In the genomic region with DNA sequence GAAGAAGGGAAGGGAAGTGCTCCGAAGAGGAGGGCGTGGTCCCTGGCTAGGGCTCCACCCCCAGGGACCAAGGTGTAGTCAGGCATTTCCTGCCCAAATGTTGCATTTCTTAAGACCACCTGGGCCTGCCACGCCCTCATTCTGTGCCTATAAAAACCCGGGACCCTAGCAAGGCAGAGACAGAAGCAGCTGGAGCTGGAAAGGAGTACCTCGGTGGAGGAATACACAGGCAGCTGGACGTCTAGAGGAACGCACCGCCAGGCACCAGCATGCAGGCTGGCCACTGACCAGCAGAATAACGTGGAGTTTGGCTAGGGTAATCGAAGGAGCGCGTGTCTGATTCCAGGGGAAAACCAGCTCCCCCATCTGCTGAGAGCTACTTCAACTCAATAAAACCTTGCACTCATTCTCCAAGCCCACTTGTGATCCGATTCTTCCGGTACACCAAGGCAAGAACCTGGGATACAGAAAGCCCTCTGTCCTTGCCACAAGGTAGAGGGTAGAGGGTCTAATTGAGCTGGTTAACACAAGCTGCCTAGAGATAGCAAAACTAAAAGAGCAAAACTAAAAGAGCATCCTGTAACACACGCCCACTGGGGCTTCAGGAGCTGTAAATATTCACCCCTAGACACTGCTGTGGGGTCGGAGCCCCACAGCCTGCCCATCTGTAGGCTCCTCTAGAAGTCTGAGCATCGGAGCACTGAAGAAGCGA, we compare ENCODE assay signal across 1 cellular context.
TF ChIP-seq lines count a peak whose summit lies in the region.

No MANE protein-coding gene starts in this region.

TF ChIP-seq in HepG2, 621 proteins besides CTCF, POLR2A, EP300 and RAD21 (continued from another document and continues in another):
- TF ChIP-seq ZFP36L2 (CRISPR knock-in tag; IDR thresholded peaks at IDR 0.05) (peak; percentile 75; the same call in 1 of the 2 replicates), ZNF484 (CRISPR knock-in tag; IDR thresholded peaks at IDR 0.05; ENCODE audit: borderline replicate concordance, low read depth) (no peak), CCAR2 (optimal IDR thresholded peaks at IDR 0.05; ENCODE audit: low read depth, low read length) (no peak), SRY (CRISPR knock-in tag; IDR thresholded peaks at IDR 0.05) (no peak), ZSCAN9 (CRISPR knock-in tag; IDR thresholded peaks at IDR 0.05; ENCODE audit: borderline replicate concordance) (0 out of 2 replicates have a peak, but pooled peaks have one; percentile 70), NONO (IDR thresholded peaks at IDR 0.05) (no peak), NONO (CRISPR knock-in tag; conservative IDR thresholded peaks at IDR 0.05) (peak; percentile 50; the same call in 1 of the 2 replicates), ZFP62 (CRISPR knock-in tag; IDR thresholded peaks at IDR 0.05) (no peak), FOXA3 (CRISPR knock-in tag; IDR thresholded peaks at IDR 0.05) (no peak), NR2F2 (IDR thresholded peaks at IDR 0.05; ENCODE audit: borderline replicate concordance, low read depth) (no peak), ZNF33A (CRISPR knock-in tag; IDR thresholded peaks at IDR 0.05; ENCODE audit: borderline replicate concordance) (no peak), NAIF1 (CRISPR knock-in tag; IDR thresholded peaks at IDR 0.05; ENCODE audit: borderline replicate concordance) (no peak), PITX1 (CRISPR knock-in tag; IDR thresholded peaks at IDR 0.05) (peak; percentile 50; the same call in 1 of the 2 replicates), HOXA3 (CRISPR knock-in tag; IDR thresholded peaks at IDR 0.05) (peak; percentile 44), RFX1 (IDR thresholded peaks at IDR 0.05) (no peak), ZNF792 (CRISPR knock-in tag; IDR thresholded peaks at IDR 0.05) (no peak), HMG20A (CRISPR knock-in tag; IDR thresholded peaks at IDR 0.05; ENCODE audit: borderline replicate concordance) (peak; percentile 41; the same call in 1 of the 2 replicates), MZF1 (CRISPR knock-in tag; IDR thresholded peaks at IDR 0.05; ENCODE audit: borderline replicate concordance) (0 out of 2 replicates have a peak, but pooled peaks have one; percentile 25), NFRKB (IDR thresholded peaks at IDR 0.05) (no peak), SRF (IDR thresholded peaks at IDR 0.05; ENCODE audit: low read depth, low read length) (no peak), ZNF891 (CRISPR knock-in tag; IDR thresholded peaks at IDR 0.05) (peak; percentile 96), ZNF101 (CRISPR knock-in tag; IDR thresholded peaks at IDR 0.05; ENCODE audit: borderline replicate concordance, low read depth) (no peak), ZNF644 (CRISPR knock-in tag; IDR thresholded peaks at IDR 0.05; ENCODE audit: low read depth) (0 out of 2 replicates have a peak, but pooled peaks have one; percentile 41), NRL (CRISPR knock-in tag; IDR thresholded peaks at IDR 0.05; ENCODE audit: borderline replicate concordance) (peak; percentile 91), ZIK1 (CRISPR knock-in tag; IDR thresholded peaks at IDR 0.05; ENCODE audit: borderline replicate concordance, low read depth) (peak; percentile 57; the same call in 1 of the 2 replicates), ZZZ3 (CRISPR knock-in tag; IDR thresholded peaks at IDR 0.05; ENCODE audit: borderline replicate concordance) (no peak; the same call in 1 of the 2 replicates), ZBTB20 (CRISPR knock-in tag; IDR thresholded peaks at IDR 0.05; ENCODE audit: borderline replicate concordance, low read depth) (0 out of 2 replicates have a peak, but pooled peaks have one; percentile 25), ZNF367 (CRISPR knock-in tag; IDR thresholded peaks at IDR 0.05; ENCODE audit: borderline replicate concordance) (no peak), SMARCE1 (IDR thresholded peaks at IDR 0.05; ENCODE audit: borderline replicate concordance) (no peak), ZNF598 (CRISPR knock-in tag; IDR thresholded peaks at IDR 0.05; ENCODE audit: borderline replicate concordance) (peak; percentile 97; the same call in 1 of the 2 replicates), U2AF1 (optimal IDR thresholded peaks at IDR 0.05; ENCODE audit: low read depth, low read length) (no peak), SP5 (CRISPR knock-in tag; IDR thresholded peaks at IDR 0.05; ENCODE audit: borderline replicate concordance, low read depth) (peak; percentile 92)
- TF ChIP-seq, protein P1, sequence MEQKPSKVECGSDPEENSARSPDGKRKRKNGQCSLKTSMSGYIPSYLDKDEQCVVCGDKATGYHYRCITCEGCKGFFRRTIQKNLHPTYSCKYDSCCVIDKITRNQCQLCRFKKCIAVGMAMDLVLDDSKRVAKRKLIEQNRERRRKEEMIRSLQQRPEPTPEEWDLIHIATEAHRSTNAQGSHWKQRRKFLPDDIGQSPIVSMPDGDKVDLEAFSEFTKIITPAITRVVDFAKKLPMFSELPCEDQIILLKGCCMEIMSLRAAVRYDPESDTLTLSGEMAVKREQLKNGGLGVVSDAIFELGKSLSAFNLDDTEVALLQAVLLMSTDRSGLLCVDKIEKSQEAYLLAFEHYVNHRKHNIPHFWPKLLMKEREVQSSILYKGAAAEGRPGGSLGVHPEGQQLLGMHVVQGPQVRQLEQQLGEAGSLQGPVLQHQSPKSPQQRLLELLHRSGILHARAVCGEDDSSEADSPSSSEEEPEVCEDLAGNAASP (CRISPR knock-in tag; IDR thresholded peaks at IDR 0.05; ENCODE audit: borderline replicate concordance), result no peak
- TF ChIP-seq, protein P2, sequence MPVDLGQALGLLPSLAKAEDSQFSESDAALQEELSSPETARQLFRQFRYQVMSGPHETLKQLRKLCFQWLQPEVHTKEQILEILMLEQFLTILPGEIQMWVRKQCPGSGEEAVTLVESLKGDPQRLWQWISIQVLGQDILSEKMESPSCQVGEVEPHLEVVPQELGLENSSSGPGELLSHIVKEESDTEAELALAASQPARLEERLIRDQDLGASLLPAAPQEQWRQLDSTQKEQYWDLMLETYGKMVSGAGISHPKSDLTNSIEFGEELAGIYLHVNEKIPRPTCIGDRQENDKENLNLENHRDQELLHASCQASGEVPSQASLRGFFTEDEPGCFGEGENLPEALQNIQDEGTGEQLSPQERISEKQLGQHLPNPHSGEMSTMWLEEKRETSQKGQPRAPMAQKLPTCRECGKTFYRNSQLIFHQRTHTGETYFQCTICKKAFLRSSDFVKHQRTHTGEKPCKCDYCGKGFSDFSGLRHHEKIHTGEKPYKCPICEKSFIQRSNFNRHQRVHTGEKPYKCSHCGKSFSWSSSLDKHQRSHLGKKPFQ (CRISPR knock-in tag; IDR thresholded peaks at IDR 0.05; ENCODE audit: insufficient replicate concordance), result peak; percentile 44
- TF ChIP-seq, protein P3, sequence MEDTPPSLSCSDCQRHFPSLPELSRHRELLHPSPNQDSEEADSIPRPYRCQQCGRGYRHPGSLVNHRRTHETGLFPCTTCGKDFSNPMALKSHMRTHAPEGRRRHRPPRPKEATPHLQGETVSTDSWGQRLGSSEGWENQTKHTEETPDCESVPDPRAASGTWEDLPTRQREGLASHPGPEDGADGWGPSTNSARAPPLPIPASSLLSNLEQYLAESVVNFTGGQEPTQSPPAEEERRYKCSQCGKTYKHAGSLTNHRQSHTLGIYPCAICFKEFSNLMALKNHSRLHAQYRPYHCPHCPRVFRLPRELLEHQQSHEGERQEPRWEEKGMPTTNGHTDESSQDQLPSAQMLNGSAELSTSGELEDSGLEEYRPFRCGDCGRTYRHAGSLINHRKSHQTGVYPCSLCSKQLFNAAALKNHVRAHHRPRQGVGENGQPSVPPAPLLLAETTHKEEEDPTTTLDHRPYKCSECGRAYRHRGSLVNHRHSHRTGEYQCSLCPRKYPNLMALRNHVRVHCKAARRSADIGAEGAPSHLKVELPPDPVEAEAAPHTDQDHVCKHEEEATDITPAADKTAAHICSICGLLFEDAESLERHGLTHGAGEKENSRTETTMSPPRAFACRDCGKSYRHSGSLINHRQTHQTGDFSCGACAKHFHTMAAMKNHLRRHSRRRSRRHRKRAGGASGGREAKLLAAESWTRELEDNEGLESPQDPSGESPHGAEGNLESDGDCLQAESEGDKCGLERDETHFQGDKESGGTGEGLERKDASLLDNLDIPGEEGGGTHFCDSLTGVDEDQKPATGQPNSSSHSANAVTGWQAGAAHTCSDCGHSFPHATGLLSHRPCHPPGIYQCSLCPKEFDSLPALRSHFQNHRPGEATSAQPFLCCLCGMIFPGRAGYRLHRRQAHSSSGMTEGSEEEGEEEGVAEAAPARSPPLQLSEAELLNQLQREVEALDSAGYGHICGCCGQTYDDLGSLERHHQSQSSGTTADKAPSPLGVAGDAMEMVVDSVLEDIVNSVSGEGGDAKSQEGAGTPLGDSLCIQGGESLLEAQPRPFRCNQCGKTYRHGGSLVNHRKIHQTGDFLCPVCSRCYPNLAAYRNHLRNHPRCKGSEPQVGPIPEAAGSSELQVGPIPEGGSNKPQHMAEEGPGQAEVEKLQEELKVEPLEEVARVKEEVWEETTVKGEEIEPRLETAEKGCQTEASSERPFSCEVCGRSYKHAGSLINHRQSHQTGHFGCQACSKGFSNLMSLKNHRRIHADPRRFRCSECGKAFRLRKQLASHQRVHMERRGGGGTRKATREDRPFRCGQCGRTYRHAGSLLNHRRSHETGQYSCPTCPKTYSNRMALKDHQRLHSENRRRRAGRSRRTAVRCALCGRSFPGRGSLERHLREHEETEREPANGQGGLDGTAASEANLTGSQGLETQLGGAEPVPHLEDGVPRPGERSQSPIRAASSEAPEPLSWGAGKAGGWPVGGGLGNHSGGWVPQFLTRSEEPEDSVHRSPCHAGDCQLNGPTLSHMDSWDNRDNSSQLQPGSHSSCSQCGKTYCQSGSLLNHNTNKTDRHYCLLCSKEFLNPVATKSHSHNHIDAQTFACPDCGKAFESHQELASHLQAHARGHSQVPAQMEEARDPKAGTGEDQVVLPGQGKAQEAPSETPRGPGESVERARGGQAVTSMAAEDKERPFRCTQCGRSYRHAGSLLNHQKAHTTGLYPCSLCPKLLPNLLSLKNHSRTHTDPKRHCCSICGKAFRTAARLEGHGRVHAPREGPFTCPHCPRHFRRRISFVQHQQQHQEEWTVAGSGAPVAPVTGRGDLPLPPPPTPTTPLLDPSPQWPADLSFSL (CRISPR knock-in tag; IDR thresholded peaks at IDR 0.05), result no peak; the same call in 1 of the 2 replicates
- TF ChIP-seq, protein P4, sequence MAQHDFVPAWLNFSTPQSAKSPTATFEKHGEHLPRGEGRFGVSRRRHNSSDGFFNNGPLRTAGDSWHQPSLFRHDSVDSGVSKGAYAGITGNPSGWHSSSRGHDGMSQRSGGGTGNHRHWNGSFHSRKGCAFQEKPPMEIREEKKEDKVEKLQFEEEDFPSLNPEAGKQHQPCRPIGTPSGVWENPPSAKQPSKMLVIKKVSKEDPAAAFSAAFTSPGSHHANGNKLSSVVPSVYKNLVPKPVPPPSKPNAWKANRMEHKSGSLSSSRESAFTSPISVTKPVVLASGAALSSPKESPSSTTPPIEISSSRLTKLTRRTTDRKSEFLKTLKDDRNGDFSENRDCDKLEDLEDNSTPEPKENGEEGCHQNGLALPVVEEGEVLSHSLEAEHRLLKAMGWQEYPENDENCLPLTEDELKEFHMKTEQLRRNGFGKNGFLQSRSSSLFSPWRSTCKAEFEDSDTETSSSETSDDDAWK (CRISPR knock-in tag; IDR thresholded peaks at IDR 0.05), result no peak
- TF ChIP-seq, protein P5, sequence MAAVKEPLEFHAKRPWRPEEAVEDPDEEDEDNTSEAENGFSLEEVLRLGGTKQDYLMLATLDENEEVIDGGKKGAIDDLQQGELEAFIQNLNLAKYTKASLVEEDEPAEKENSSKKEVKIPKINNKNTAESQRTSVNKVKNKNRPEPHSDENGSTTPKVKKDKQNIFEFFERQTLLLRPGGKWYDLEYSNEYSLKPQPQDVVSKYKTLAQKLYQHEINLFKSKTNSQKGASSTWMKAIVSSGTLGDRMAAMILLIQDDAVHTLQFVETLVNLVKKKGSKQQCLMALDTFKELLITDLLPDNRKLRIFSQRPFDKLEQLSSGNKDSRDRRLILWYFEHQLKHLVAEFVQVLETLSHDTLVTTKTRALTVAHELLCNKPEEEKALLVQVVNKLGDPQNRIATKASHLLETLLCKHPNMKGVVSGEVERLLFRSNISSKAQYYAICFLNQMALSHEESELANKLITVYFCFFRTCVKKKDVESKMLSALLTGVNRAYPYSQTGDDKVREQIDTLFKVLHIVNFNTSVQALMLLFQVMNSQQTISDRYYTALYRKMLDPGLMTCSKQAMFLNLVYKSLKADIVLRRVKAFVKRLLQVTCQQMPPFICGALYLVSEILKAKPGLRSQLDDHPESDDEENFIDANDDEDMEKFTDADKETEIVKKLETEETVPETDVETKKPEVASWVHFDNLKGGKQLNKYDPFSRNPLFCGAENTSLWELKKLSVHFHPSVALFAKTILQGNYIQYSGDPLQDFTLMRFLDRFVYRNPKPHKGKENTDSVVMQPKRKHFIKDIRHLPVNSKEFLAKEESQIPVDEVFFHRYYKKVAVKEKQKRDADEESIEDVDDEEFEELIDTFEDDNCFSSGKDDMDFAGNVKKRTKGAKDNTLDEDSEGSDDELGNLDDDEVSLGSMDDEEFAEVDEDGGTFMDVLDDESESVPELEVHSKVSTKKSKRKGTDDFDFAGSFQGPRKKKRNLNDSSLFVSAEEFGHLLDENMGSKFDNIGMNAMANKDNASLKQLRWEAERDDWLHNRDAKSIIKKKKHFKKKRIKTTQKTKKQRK (IDR thresholded peaks at IDR 0.05; ENCODE audit: low read length), result no peak
- TF ChIP-seq, protein P6, sequence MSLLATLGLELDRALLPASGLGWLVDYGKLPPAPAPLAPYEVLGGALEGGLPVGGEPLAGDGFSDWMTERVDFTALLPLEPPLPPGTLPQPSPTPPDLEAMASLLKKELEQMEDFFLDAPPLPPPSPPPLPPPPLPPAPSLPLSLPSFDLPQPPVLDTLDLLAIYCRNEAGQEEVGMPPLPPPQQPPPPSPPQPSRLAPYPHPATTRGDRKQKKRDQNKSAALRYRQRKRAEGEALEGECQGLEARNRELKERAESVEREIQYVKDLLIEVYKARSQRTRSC (CRISPR knock-in tag; IDR thresholded peaks at IDR 0.05; ENCODE audit: low read depth), result no peak
- TF ChIP-seq, protein P7, sequence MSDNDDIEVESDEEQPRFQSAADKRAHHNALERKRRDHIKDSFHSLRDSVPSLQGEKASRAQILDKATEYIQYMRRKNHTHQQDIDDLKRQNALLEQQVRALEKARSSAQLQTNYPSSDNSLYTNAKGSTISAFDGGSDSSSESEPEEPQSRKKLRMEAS (IDR thresholded peaks at IDR 0.05), result peak; percentile 74
- TF ChIP-seq, protein P8, sequence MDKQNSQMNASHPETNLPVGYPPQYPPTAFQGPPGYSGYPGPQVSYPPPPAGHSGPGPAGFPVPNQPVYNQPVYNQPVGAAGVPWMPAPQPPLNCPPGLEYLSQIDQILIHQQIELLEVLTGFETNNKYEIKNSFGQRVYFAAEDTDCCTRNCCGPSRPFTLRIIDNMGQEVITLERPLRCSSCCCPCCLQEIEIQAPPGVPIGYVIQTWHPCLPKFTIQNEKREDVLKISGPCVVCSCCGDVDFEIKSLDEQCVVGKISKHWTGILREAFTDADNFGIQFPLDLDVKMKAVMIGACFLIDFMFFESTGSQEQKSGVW (CRISPR knock-in tag; IDR thresholded peaks at IDR 0.05; ENCODE audit: borderline replicate concordance), result no peak
- TF ChIP-seq, protein P9, sequence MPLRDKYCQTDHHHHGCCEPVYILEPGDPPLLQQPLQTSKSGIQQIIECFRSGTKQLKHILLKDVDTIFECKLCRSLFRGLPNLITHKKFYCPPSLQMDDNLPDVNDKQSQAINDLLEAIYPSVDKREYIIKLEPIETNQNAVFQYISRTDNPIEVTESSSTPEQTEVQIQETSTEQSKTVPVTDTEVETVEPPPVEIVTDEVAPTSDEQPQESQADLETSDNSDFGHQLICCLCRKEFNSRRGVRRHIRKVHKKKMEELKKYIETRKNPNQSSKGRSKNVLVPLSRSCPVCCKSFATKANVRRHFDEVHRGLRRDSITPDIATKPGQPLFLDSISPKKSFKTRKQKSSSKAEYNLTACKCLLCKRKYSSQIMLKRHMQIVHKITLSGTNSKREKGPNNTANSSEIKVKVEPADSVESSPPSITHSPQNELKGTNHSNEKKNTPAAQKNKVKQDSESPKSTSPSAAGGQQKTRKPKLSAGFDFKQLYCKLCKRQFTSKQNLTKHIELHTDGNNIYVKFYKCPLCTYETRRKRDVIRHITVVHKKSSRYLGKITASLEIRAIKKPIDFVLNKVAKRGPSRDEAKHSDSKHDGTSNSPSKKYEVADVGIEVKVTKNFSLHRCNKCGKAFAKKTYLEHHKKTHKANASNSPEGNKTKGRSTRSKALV (CRISPR knock-in tag; IDR thresholded peaks at IDR 0.05), result 0 out of 2 replicates have a peak, but pooled peaks have one; percentile 64
